Comparison of ENCODE assay signal across 8 cellular contexts in genomic region chr21:45075606-45076244, GRCh38. TPM values are rescaled to one million over a fixed set of nuclear protein-coding genes. Genes with fewer than 3 reads are reported as not detected.
A peak's percentile ranks its signal among the peaks of the same experiment; 100 is the strongest.
DNase-seq lines count a peak whose midpoint lies in the region; ATAC-seq and TF ChIP-seq lines count a peak whose summit lies in the region.

No MANE protein-coding gene starts in this region.

- peaks cover 38% of the 10 kb centered on the region for H4K20me1 ChIP-seq in BLaER1
- H4K20me1 ChIP-seq in Karpas-422 (ENCODE audit: insufficient read depth, low read depth, low read length), result peaks cover 8% of the 10 kb centered on the region; the same call in 1 of the 2 replicates

- peak overlapping the region; percentile 93 for H3K27ac ChIP-seq in BLaER1
- H3K27ac ChIP-seq in Karpas-422 (ENCODE audit: low read length), result no peak overlapping the region
- H3K27ac ChIP-seq in coronary artery, result peak overlapping the region; percentile 89 to 98

- peak overlapping the region; percentile 94 for H3K4me2 ChIP-seq in BLaER1
- peak overlapping the region; percentile 67 for H3K4me2 ChIP-seq in Karpas-422 (ENCODE audit: low read depth, low read length, poor library complexity, severe bottlenecking)

- H3K36me3 Mint-ChIP-seq in natural killer cell, result no peaks in the 10 kb centered on the region

- H3K27me3 Mint-ChIP-seq in natural killer cell (ENCODE audit: low read depth in 2 of 2), result peaks cover 5 to 6% of the 10 kb centered on the region in 2 donors

- peaks cover 46 to 56% of the 10 kb centered on the region in 2 donors for H3K4me1 Mint-ChIP-seq in natural killer cell

- peak overlapping the region; percentile 84 for H3K4me3 Mint-ChIP-seq in natural killer cell

- no peaks in the 10 kb centered on the region for H3K79me2 ChIP-seq in Karpas-422 (ENCODE audit: low read length)

- H3K9ac ChIP-seq in BLaER1 (peak overlapping the region; percentile 86), Karpas-422 (ENCODE audit: low read length) (peak overlapping the region; percentile 65)

- no peak for DNase-seq in Karpas-422
- DNase-seq in coronary artery (ENCODE audit: low spot score), result no peak
- no peak for DNase-seq in natural killer cell
- DNase-seq in central memory CD4-positive, alpha-beta T cell, result no peak
- DNase-seq in GM13976 (ENCODE audit: low spot score), result no peak

- in situ Hi-C loops in GM13976 (cut with MboI; ENCODE audit: low sequenced_read_pairs, unreplicated experiment), result no loop called here

- H2AFZ ChIP-seq in Karpas-422 (ENCODE audit: low read length), result no peak overlapping the region

- H3K27me3 ChIP-seq in BLaER1 (peaks cover 10% of the 10 kb centered on the region), Karpas-422 (ENCODE audit: low read length) (no peaks in the 10 kb centered on the region)

- peak overlapping the region; percentile 93 for H3K4me3 ChIP-seq in BLaER1
- H3K4me3 ChIP-seq in Karpas-422 (ENCODE audit: low read length), result peak overlapping the region; percentile 69; the same call in 1 of the 2 replicates
- H3K4me3 ChIP-seq in coronary artery, result peak overlapping the region; percentile 97

- no peaks in the 10 kb centered on the region for H3K9me3 Mint-ChIP-seq in natural killer cell

- H3K9me2 ChIP-seq in Karpas-422 (replicated peaks; ENCODE audit: insufficient read depth, low read length), result no peaks in the 10 kb centered on the region

- ATAC-seq in natural killer cell (no peak), GM18858 (IDR thresholded peaks at IDR 0.05; ENCODE audit: unreplicated experiment) (no peak), GM21528 (IDR thresholded peaks at IDR 0.05; ENCODE audit: low FRiP score, unreplicated experiment) (no peak)

- intact Hi-C loops in natural killer cell (cut with micrococcal nuclease), result loop anchor here (5.0 kb wide), 1 partner anchor 148 kb away; no protein-coding TSS in a partner anchor

- no peaks in the 10 kb centered on the region for H3K36me3 ChIP-seq in BLaER1
- no peaks in the 10 kb centered on the region for H3K36me3 ChIP-seq in Karpas-422 (ENCODE audit: insufficient read depth, low read length)

- H3K9me3 ChIP-seq in BLaER1 (no peaks in the 10 kb centered on the region), Karpas-422 (ENCODE audit: low read length) (no peaks in the 10 kb centered on the region)

- H3K4me1 ChIP-seq in BLaER1 (peaks cover 69% of the 10 kb centered on the region), Karpas-422 (ENCODE audit: low read length) (peaks cover 20% of the 10 kb centered on the region)

- peak overlapping the region; percentile 45 to 54 for H3K27ac Mint-ChIP-seq in natural killer cell

- TF ChIP-seq CTCF in coronary artery (IDR thresholded peaks at IDR 0.05) (no peak), natural killer cell (IDR thresholded peaks at IDR 0.05) (no peak), GM13976 (IDR thresholded peaks at IDR 0.05; ENCODE audit: borderline replicate concordance, control extremely low read depth, extremely low read depth, insufficient read depth, missing control alignments) (no peak)

RNA-seq across cellular contexts. Expression of gene ADARB1, which starts 1.3 kb away (rescaled TPM):
- 1.4 and 2.0 TPM in 2 replicates for total RNA-seq in Karpas-422 (2014; rRNA removed; shearing (Covaris generic); ENCODE audit: low replicate concordance)
- 10 to 100 TPM; 20.7 to 28.0 (median 26.6) TPM for total RNA-seq in natural killer cell
